Comparison of ENCODE assay signal across 8 cellular contexts in the genomic region with DNA sequence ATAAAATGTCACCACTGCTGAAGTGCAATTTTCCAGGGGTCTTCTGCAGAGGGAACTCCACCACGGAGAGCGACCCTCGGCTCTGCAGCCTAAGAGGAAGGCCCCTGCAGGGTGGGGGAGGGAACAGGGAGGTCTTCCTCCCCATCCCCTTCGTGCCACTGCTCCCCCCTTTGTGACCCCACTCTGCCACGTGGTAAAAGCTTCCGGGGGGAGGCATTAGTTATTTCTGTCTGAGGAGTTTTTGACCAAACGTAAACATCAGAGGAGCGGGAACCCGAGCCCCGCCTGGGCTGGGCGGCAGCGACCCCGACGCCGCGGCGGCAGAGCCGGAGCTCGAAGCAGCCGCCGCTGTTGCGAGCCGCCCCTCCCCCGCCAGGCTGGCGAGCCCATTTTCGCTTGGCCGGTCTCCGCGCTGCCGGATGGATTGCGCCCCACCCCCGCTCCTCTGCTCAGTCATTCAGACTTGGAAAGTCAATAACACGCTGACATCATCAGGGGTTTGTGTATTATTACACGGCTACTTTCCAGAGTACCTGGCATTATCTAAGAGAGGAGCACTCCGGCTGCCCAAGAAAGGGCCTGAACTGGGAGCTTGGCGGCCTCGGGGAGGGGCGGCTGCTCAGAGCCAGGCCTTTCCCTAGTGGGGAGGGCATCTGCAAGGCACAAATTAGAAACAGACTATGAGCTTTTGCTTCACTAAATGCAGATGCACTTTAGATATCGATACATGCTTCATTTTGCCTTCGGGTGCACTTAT.
DNase-seq lines count a peak whose midpoint lies in the region; ATAC-seq, FAIRE-seq and TF ChIP-seq lines count a peak whose summit lies in the region.

No MANE protein-coding gene starts in this region.

- H3K27ac ChIP-seq in angular gyrus (ENCODE audit: low read depth, low read length) (peak overlapping the region; percentile 93), psoas muscle (peak overlapping the region; percentile 95)

- no peaks in the 10 kb centered on the region for H3K36me3 Mint-ChIP-seq in T-helper 1 cell treated with Interleukin-12 subunit alpha and Interleukin-12 subunit beta and Interleukin-4 antibody, amounts not matched to agents 30 μg/mL and 1 μg/mL, for 36 hours (ENCODE audit: low read depth)

- H3K27ac Mint-ChIP-seq in T-helper 1 cell treated with Interleukin-12 subunit alpha and Interleukin-12 subunit beta and Interleukin-4 antibody, amounts not matched to agents 30 μg/mL and 1 μg/mL, for 36 hours = peak overlapping the region; percentile 98

- DNase-seq in NCI-H1694 (lab: John Stamatoyannopoulos, UW) (peak; percentile 98), left ventricle myocardium superior (peak; percentile 97), psoas muscle (peak; percentile 96 to 97), urothelium cell line (ENCODE audit: low spot score) (peak; percentile 93)

- TF ChIP-seq CTCF in psoas muscle (IDR thresholded peaks at IDR 0.05) = no peak

- no peaks in the 10 kb centered on the region for H3K9me3 Mint-ChIP-seq in T-helper 1 cell treated with Interleukin-12 subunit alpha and Interleukin-12 subunit beta and Interleukin-4 antibody, amounts not matched to agents 30 μg/mL and 1 μg/mL, for 36 hours

- TF ChIP-seq POLR2A in GM15510 (IDR thresholded peaks at IDR 0.05; ENCODE audit: borderline replicate concordance, extremely low read depth, insufficient read length) = peak; percentile 23

- no peaks in the 10 kb centered on the region for H3K9me3 ChIP-seq in psoas muscle

- peaks cover 38% of the 10 kb centered on the region for H3K4me1 Mint-ChIP-seq in T-helper 1 cell treated with Interleukin-12 subunit alpha and Interleukin-12 subunit beta and Interleukin-4 antibody, amounts not matched to agents 30 μg/mL and 1 μg/mL, for 36 hours (ENCODE audit: low read depth)

- intact Hi-C loops in left ventricle myocardium superior (cut with micrococcal nuclease) = loop anchor here (5.0 kb wide), 1 partner anchor 307 kb away; no protein-coding TSS in a partner anchor
- intact Hi-C loops in psoas muscle (cut with DNase I) = loop anchor here (1.0 to 10.0 kb wide), 7 partner anchors 15 to 415 kb away; a partner anchor contains a TSS

- H3K27me3 Mint-ChIP-seq in T-helper 1 cell treated with Interleukin-12 subunit alpha and Interleukin-12 subunit beta and Interleukin-4 antibody, amounts not matched to agents 30 μg/mL and 1 μg/mL, for 36 hours (ENCODE audit: low read depth) = peaks cover 3% of the 10 kb centered on the region

- peaks cover 52% of the 10 kb centered on the region for H3K4me1 ChIP-seq in psoas muscle

- FAIRE-seq in urothelium cell line (lab: Jason Lieb, UNC) = no peak

- peak overlapping the region; percentile 60 for H3K4me3 ChIP-seq in psoas muscle

- WGBS in psoas muscle, 3 donors = 0 to 1% (median 1%) methylated on average over 39 to 40 of the region's 40 CpGs

- ATAC-seq in HG02885 (IDR thresholded peaks at IDR 0.05; ENCODE audit: poor library complexity, unreplicated experiment) (peak; percentile 72), left ventricle myocardium superior (peak; percentile 91), psoas muscle (peak; percentile 87 to 93 (median 88))

- no peaks in the 10 kb centered on the region for H3K36me3 ChIP-seq in psoas muscle (ENCODE audit: insufficient read depth in 1 of 2, low read depth in 1 of 2)

- peak overlapping the region; percentile 80 for H3K4me3 Mint-ChIP-seq in T-helper 1 cell treated with Interleukin-12 subunit alpha and Interleukin-12 subunit beta and Interleukin-4 antibody, amounts not matched to agents 30 μg/mL and 1 μg/mL, for 36 hours

- no peaks in the 10 kb centered on the region for H3K27me3 ChIP-seq in psoas muscle (ENCODE audit: insufficient read depth in 3 of 3, low read length in 2 of 3)

Comparison
In these comparisons a context has a peak if more than half of its experiments do, and no peak if none do; other contexts are left out.
1. Peak in every context shown above with its lines: DNase-seq, ATAC-seq, H3K4me3 ChIP-seq and H3K27ac ChIP-seq.